ENCODE assay signal across 1 cellular context in the genomic region with DNA sequence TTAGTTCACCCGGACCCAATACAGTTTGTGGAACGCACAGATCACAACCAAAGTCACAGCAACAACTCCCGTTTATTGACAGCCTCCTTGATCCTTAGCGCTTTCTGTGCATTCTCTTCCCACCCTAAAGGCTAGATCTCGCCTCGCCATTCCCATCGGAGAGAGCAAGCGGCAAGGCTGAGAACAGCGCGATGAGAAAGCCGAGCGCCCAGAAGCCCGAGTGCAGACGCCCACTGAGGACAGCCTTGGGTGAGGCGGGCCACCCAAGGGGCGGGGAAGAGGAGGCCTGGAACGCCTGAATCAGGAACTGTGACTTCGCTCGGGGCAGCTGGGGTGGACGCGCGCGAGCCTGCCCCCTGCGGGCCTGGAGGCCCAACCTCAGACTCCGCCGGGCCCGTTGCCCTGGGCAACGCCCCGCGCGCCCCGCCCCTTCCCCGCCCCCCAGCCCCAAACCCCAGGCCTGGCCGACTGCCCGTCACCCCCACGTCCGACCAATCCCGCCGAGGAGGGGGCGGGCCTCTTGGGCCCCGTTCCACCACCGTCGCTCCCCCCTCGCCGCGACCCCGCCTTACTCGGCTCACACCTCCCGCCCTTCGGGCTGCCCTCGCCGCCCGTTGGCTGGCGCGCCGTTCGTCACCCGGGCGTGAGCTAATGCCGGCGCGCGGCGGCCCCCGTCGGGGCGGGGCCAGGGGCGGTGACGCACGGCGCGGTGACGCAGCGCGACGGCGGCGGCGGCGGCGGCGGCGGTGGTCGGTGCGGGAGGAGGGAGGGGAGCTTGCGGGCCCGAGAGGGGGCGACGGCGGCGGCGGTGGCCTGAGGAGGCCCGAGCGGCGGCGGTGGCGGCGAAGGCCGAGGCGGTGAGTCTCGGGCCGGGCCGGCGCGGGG.
A peak's percentile ranks its signal among the peaks of the same experiment; 100 is the strongest.
TF ChIP-seq lines count a peak whose summit lies in the region.

A gene with protein sequence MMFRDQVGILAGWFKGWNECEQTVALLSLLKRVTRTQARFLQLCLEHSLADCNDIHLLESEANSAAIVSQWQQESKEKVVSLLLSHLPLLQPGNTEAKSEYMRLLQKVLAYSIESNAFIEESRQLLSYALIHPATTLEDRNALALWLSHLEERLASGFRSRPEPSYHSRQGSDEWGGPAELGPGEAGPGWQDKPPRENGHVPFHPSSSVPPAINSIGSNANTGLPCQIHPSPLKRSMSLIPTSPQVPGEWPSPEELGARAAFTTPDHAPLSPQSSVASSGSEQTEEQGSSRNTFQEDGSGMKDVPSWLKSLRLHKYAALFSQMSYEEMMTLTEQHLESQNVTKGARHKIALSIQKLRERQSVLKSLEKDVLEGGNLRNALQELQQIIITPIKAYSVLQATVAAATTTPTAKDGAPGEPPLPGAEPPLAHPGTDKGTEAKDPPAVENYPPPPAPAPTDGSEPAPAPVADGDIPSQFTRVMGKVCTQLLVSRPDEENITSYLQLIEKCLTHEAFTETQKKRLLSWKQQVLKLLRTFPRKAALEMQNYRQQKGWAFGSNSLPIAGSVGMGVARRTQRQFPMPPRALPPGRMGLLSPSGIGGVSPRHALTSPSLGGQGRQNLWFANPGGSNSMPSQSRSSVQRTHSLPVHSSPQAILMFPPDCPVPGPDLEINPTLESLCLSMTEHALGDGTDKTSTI (plus strand): TSS at position 702 of the 885 bp plus-strand sequence. CDS start 14,473 bp downstream, outside the sequence.

TF ChIP-seq in K562, 482 proteins besides CTCF, POLR2A, EP300 and RAD21 (continued from another document and continues in another):
- TF ChIP-seq, protein P1, sequence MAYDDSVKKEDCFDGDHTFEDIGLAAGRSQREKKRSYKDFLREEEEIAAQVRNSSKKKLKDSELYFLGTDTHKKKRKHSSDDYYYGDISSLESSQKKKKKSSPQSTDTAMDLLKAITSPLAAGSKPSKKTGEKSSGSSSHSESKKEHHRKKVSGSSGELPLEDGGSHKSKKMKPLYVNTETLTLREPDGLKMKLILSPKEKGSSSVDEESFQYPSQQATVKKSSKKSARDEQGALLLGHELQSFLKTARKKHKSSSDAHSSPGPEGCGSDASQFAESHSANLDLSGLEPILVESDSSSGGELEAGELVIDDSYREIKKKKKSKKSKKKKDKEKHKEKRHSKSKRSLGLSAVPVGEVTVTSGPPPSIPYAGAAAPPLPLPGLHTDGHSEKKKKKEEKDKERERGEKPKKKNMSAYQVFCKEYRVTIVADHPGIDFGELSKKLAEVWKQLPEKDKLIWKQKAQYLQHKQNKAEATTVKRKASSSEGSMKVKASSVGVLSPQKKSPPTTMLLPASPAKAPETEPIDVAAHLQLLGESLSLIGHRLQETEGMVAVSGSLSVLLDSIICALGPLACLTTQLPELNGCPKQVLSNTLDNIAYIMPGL (CRISPR knock-in tag; IDR thresholded peaks at IDR 0.05), result peak; percentile 58; the same call in 1 of the 2 replicates
- TF ChIP-seq EP400 (IDR thresholded peaks at IDR 0.05) (peak; percentile 68), CEBPB (tag; IDR thresholded peaks at IDR 0.05) (no peak), ZNF311 (CRISPR knock-in tag; IDR thresholded peaks at IDR 0.05) (no peak), ZKSCAN1 (IDR thresholded peaks at IDR 0.05; ENCODE audit: low read depth, low read length) (0 out of 2 replicates have a peak, but pooled peaks have one; percentile 9), ZNF316 (IDR thresholded peaks at IDR 0.05) (peak; percentile 98), SMAD4 (CRISPR knock-in tag; conservative IDR thresholded peaks at IDR 0.05) (0 out of 2 replicates have a peak, but pooled peaks have one; percentile 22), YBX1 (IDR thresholded peaks at IDR 0.05) (no peak), NR3C1 (CRISPR knock-in tag; IDR thresholded peaks at IDR 0.05) (no peak), CHD1 (IDR thresholded peaks at IDR 0.05; ENCODE audit: low read length) (no peak), POLR2AphosphoS2 (IDR thresholded peaks at IDR 0.05; ENCODE audit: low read length) (no peak), MYC (IDR thresholded peaks at IDR 0.05; ENCODE audit: low read depth, low read length) (no peak; the same call in 1 of the 2 replicates), MYC (CRISPR knock-in tag; IDR thresholded peaks at IDR 0.05; ENCODE audit: borderline replicate concordance, low read depth) (no peak), BRCA1 (IDR thresholded peaks at IDR 0.05) (no peak), BRCA1 (CRISPR knock-in tag; IDR thresholded peaks at IDR 0.05) (no peak), KLF10 (CRISPR knock-in tag; IDR thresholded peaks at IDR 0.05) (no peak), ZSCAN32 (CRISPR knock-in tag; IDR thresholded peaks at IDR 0.05) (no peak), MAFG (tag; conservative IDR thresholded peaks at IDR 0.05) (no peak), PRPF4 (IDR thresholded peaks at IDR 0.05; ENCODE audit: insufficient read depth, low read depth, low read length, poor library complexity, severe bottlenecking) (no peak), ARID2 (IDR thresholded peaks at IDR 0.05) (no peak), ZNF217 (CRISPR knock-in tag; IDR thresholded peaks at IDR 0.05) (no peak), MED1 (CRISPR knock-in tag; IDR thresholded peaks at IDR 0.05; ENCODE audit: borderline replicate concordance) (no peak), CCAR2 (IDR thresholded peaks at IDR 0.05; ENCODE audit: low read depth, low read length) (no peak), CBFA2T2 (conservative IDR thresholded peaks at IDR 0.05) (no peak), NBN (IDR thresholded peaks at IDR 0.05; ENCODE audit: low read depth) (peak; percentile 80; the same call in 1 of the 2 replicates), ETV5 (CRISPR knock-in tag; IDR thresholded peaks at IDR 0.05; ENCODE audit: low read depth) (no peak)
- TF ChIP-seq, protein P2, sequence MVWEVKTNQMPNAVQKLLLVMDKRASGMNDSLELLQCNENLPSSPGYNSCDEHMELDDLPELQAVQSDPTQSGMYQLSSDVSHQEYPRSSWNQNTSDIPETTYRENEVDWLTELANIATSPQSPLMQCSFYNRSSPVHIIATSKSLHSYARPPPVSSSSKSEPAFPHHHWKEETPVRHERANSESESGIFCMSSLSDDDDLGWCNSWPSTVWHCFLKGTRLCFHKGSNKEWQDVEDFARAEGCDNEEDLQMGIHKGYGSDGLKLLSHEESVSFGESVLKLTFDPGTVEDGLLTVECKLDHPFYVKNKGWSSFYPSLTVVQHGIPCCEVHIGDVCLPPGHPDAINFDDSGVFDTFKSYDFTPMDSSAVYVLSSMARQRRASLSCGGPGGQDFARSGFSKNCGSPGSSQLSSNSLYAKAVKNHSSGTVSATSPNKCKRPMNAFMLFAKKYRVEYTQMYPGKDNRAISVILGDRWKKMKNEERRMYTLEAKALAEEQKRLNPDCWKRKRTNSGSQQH (CRISPR knock-in tag; IDR thresholded peaks at IDR 0.05), result no peak
- TF ChIP-seq, protein P3, sequence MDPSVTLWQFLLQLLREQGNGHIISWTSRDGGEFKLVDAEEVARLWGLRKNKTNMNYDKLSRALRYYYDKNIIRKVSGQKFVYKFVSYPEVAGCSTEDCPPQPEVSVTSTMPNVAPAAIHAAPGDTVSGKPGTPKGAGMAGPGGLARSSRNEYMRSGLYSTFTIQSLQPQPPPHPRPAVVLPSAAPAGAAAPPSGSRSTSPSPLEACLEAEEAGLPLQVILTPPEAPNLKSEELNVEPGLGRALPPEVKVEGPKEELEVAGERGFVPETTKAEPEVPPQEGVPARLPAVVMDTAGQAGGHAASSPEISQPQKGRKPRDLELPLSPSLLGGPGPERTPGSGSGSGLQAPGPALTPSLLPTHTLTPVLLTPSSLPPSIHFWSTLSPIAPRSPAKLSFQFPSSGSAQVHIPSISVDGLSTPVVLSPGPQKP (CRISPR knock-in tag; IDR thresholded peaks at IDR 0.05), result no peak
- TF ChIP-seq, protein P4, sequence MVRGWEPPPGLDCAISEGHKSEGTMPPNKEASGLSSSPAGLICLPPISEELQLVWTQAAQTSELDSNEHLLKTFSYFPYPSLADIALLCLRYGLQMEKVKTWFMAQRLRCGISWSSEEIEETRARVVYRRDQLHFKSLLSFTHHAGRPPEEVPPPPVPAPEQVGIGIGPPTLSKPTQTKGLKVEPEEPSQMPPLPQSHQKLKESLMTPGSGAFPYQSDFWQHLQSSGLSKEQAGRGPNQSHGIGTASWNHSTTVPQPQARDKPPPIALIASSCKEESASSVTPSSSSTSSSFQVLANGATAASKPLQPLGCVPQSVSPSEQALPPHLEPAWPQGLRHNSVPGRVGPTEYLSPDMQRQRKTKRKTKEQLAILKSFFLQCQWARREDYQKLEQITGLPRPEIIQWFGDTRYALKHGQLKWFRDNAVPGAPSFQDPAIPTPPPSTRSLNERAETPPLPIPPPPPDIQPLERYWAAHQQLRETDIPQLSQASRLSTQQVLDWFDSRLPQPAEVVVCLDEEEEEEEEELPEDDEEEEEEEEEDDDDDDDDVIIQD (CRISPR knock-in tag; IDR thresholded peaks at IDR 0.05), result no peak
- TF ChIP-seq, protein P5, sequence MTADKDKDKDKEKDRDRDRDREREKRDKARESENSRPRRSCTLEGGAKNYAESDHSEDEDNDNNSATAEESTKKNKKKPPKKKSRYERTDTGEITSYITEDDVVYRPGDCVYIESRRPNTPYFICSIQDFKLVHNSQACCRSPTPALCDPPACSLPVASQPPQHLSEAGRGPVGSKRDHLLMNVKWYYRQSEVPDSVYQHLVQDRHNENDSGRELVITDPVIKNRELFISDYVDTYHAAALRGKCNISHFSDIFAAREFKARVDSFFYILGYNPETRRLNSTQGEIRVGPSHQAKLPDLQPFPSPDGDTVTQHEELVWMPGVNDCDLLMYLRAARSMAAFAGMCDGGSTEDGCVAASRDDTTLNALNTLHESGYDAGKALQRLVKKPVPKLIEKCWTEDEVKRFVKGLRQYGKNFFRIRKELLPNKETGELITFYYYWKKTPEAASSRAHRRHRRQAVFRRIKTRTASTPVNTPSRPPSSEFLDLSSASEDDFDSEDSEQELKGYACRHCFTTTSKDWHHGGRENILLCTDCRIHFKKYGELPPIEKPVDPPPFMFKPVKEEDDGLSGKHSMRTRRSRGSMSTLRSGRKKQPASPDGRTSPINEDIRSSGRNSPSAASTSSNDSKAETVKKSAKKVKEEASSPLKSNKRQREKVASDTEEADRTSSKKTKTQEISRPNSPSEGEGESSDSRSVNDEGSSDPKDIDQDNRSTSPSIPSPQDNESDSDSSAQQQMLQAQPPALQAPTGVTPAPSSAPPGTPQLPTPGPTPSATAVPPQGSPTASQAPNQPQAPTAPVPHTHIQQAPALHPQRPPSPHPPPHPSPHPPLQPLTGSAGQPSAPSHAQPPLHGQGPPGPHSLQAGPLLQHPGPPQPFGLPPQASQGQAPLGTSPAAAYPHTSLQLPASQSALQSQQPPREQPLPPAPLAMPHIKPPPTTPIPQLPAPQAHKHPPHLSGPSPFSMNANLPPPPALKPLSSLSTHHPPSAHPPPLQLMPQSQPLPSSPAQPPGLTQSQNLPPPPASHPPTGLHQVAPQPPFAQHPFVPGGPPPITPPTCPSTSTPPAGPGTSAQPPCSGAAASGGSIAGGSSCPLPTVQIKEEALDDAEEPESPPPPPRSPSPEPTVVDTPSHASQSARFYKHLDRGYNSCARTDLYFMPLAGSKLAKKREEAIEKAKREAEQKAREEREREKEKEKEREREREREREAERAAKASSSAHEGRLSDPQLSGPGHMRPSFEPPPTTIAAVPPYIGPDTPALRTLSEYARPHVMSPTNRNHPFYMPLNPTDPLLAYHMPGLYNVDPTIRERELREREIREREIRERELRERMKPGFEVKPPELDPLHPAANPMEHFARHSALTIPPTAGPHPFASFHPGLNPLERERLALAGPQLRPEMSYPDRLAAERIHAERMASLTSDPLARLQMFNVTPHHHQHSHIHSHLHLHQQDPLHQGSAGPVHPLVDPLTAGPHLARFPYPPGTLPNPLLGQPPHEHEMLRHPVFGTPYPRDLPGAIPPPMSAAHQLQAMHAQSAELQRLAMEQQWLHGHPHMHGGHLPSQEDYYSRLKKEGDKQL (CRISPR knock-in tag; IDR thresholded peaks at IDR 0.05; ENCODE audit: borderline replicate concordance), result 0 out of 2 replicates have a peak, but pooled peaks have one; percentile 5
- TF ChIP-seq, protein P6, sequence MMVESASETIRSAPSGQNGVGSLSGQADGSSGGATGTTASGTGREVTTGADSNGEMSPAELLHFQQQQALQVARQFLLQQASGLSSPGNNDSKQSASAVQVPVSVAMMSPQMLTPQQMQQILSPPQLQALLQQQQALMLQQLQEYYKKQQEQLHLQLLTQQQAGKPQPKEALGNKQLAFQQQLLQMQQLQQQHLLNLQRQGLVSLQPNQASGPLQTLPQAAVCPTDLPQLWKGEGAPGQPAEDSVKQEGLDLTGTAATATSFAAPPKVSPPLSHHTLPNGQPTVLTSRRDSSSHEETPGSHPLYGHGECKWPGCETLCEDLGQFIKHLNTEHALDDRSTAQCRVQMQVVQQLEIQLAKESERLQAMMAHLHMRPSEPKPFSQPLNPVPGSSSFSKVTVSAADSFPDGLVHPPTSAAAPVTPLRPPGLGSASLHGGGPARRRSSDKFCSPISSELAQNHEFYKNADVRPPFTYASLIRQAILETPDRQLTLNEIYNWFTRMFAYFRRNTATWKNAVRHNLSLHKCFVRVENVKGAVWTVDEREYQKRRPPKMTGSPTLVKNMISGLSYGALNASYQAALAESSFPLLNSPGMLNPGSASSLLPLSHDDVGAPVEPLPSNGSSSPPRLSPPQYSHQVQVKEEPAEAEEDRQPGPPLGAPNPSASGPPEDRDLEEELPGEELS (CRISPR knock-in tag; IDR thresholded peaks at IDR 0.05; ENCODE audit: borderline replicate concordance), result no peak
- TF ChIP-seq, protein P7, sequence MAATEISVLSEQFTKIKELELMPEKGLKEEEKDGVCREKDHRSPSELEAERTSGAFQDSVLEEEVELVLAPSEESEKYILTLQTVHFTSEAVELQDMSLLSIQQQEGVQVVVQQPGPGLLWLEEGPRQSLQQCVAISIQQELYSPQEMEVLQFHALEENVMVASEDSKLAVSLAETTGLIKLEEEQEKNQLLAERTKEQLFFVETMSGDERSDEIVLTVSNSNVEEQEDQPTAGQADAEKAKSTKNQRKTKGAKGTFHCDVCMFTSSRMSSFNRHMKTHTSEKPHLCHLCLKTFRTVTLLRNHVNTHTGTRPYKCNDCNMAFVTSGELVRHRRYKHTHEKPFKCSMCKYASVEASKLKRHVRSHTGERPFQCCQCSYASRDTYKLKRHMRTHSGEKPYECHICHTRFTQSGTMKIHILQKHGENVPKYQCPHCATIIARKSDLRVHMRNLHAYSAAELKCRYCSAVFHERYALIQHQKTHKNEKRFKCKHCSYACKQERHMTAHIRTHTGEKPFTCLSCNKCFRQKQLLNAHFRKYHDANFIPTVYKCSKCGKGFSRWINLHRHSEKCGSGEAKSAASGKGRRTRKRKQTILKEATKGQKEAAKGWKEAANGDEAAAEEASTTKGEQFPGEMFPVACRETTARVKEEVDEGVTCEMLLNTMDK (IDR thresholded peaks at IDR 0.05; ENCODE audit: borderline replicate concordance, insufficient read depth, low read depth, low read length, poor library complexity, severe bottlenecking), result peak; percentile 98
- TF ChIP-seq, protein P8, sequence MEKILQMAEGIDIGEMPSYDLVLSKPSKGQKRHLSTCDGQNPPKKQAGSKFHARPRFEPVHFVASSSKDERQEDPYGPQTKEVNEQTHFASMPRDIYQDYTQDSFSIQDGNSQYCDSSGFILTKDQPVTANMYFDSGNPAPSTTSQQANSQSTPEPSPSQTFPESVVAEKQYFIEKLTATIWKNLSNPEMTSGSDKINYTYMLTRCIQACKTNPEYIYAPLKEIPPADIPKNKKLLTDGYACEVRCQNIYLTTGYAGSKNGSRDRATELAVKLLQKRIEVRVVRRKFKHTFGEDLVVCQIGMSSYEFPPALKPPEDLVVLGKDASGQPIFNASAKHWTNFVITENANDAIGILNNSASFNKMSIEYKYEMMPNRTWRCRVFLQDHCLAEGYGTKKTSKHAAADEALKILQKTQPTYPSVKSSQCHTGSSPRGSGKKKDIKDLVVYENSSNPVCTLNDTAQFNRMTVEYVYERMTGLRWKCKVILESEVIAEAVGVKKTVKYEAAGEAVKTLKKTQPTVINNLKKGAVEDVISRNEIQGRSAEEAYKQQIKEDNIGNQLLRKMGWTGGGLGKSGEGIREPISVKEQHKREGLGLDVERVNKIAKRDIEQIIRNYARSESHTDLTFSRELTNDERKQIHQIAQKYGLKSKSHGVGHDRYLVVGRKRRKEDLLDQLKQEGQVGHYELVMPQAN (IDR thresholded peaks at IDR 0.05; ENCODE audit: borderline replicate concordance), result peak; percentile 73; the same call in 1 of the 2 replicates
